ENCODE assay signal across 8 cellular contexts in genomic region chr16:56450901-56451752, GRCh38.
DNase-seq lines count a peak whose midpoint lies in the region; ATAC-seq and TF ChIP-seq lines count a peak whose summit lies in the region.

TSS of gene NUDT21 (minus strand) at chr16:56451332. CDS start at chr16:56451202, 130 bp downstream.
TSS of gene OGFOD1 (plus strand) at chr16:56451554. CDS start at chr16:56451613, 59 bp downstream.

- no peak; the same call in 1 of the 2 replicates for TF ChIP-seq CTCF in AG09319 (IDR thresholded peaks at IDR 0.05; ENCODE audit: low read depth, low read length)

- DNase-seq in AG09319 (ENCODE audit: extremely low read depth, low read depth) (peak; percentile 92), NCI-H446 treated with DMSO at 0.1 percent for 48 hours (lab: John Stamatoyannopoulos, UW) (peak; percentile 85), cerebellar cortex (ENCODE audit: low spot score) (peak; percentile 100), iris pigment epithelial cell (ENCODE audit: low read depth) (peak; percentile 99)
- peak; percentile 83 for DNase-seq in stimulated activated CD4-positive, alpha-beta T cell treated with anti-CD3 and anti-CD28 coated beads, Interleukin-12 subunit alpha, Interleukin-12 subunit beta, amount 100 ng/mL, for 24 hours (ENCODE audit: low read depth in 2 of 2)

- ATAC-seq in GM19035 (IDR thresholded peaks at IDR 0.05; ENCODE audit: unreplicated experiment) (peak; percentile 98), HG03354 (IDR thresholded peaks at IDR 0.05; ENCODE audit: poor library complexity, severe bottlenecking, unreplicated experiment) (peak; percentile 99)
- ATAC-seq in activated CD4-positive, CD25-positive, alpha-beta regulatory T cell treated with anti-CD3 and anti-CD28 coated beads, Interleukin-2, amount 50 U/mL, for 24 hours = peak; percentile 98 to 99

Comparison
In these comparisons a context has a peak if more than half of its experiments do, and no peak if none do; other contexts are left out.
1. Peak in every context shown above with its lines: DNase-seq and ATAC-seq.